Comparison of ENCODE assay signal across 1 cellular context in the genomic region with DNA sequence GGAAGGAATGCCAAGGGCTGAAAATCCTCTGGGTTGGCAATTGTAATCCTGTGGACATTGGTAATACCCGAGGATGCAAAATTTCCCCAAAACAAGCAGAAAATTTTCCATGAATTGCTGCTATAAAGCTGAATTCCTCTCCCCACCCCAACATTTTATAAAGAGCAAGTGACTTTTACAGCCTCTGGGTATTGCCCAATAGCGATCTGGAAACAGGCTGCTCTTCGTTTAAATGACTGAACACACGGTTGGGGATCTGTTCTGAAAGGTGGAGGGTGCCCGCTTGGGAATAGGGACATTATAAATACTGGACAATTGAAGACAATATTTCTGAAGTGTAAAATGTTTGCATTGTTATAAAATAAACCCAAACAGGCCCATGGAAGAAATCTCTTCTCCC.
TF ChIP-seq lines count a peak whose summit lies in the region.

No MANE protein-coding gene starts in this region.

TF ChIP-seq in H1, 55 proteins besides CTCF, POLR2A, EP300 and RAD21 (continued from another document):
- TF ChIP-seq, protein P1, sequence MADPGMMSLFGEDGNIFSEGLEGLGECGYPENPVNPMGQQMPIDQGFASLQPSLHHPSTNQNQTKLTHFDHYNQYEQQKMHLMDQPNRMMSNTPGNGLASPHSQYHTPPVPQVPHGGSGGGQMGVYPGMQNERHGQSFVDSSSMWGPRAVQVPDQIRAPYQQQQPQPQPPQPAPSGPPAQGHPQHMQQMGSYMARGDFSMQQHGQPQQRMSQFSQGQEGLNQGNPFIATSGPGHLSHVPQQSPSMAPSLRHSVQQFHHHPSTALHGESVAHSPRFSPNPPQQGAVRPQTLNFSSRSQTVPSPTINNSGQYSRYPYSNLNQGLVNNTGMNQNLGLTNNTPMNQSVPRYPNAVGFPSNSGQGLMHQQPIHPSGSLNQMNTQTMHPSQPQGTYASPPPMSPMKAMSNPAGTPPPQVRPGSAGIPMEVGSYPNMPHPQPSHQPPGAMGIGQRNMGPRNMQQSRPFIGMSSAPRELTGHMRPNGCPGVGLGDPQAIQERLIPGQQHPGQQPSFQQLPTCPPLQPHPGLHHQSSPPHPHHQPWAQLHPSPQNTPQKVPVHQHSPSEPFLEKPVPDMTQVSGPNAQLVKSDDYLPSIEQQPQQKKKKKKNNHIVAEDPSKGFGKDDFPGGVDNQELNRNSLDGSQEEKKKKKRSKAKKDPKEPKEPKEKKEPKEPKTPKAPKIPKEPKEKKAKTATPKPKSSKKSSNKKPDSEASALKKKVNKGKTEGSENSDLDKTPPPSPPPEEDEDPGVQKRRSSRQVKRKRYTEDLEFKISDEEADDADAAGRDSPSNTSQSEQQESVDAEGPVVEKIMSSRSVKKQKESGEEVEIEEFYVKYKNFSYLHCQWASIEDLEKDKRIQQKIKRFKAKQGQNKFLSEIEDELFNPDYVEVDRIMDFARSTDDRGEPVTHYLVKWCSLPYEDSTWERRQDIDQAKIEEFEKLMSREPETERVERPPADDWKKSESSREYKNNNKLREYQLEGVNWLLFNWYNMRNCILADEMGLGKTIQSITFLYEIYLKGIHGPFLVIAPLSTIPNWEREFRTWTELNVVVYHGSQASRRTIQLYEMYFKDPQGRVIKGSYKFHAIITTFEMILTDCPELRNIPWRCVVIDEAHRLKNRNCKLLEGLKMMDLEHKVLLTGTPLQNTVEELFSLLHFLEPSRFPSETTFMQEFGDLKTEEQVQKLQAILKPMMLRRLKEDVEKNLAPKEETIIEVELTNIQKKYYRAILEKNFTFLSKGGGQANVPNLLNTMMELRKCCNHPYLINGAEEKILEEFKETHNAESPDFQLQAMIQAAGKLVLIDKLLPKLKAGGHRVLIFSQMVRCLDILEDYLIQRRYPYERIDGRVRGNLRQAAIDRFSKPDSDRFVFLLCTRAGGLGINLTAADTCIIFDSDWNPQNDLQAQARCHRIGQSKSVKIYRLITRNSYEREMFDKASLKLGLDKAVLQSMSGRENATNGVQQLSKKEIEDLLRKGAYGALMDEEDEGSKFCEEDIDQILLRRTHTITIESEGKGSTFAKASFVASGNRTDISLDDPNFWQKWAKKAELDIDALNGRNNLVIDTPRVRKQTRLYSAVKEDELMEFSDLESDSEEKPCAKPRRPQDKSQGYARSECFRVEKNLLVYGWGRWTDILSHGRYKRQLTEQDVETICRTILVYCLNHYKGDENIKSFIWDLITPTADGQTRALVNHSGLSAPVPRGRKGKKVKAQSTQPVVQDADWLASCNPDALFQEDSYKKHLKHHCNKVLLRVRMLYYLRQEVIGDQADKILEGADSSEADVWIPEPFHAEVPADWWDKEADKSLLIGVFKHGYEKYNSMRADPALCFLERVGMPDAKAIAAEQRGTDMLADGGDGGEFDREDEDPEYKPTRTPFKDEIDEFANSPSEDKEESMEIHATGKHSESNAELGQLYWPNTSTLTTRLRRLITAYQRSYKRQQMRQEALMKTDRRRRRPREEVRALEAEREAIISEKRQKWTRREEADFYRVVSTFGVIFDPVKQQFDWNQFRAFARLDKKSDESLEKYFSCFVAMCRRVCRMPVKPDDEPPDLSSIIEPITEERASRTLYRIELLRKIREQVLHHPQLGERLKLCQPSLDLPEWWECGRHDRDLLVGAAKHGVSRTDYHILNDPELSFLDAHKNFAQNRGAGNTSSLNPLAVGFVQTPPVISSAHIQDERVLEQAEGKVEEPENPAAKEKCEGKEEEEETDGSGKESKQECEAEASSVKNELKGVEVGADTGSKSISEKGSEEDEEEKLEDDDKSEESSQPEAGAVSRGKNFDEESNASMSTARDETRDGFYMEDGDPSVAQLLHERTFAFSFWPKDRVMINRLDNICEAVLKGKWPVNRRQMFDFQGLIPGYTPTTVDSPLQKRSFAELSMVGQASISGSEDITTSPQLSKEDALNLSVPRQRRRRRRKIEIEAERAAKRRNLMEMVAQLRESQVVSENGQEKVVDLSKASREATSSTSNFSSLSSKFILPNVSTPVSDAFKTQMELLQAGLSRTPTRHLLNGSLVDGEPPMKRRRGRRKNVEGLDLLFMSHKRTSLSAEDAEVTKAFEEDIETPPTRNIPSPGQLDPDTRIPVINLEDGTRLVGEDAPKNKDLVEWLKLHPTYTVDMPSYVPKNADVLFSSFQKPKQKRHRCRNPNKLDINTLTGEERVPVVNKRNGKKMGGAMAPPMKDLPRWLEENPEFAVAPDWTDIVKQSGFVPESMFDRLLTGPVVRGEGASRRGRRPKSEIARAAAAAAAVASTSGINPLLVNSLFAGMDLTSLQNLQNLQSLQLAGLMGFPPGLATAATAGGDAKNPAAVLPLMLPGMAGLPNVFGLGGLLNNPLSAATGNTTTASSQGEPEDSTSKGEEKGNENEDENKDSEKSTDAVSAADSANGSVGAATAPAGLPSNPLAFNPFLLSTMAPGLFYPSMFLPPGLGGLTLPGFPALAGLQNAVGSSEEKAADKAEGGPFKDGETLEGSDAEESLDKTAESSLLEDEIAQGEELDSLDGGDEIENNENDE (IDR thresholded peaks at IDR 0.05; ENCODE audit: insufficient replicate concordance, low read length): no peak
